1 cellular context compared by ENCODE assay signal in genomic region chr2:62884514-62884913, GRCh38.
TF ChIP-seq lines count a peak whose summit lies in the region.

No MANE protein-coding gene starts in this region.

TF ChIP-seq in SK-N-SH, 30 proteins besides CTCF, POLR2A, EP300 and RAD21 (continued from another document):
- TF ChIP-seq ZBTB33 (IDR thresholded peaks at IDR 0.05; ENCODE audit: borderline replicate concordance, low read depth), result no peak
